Comparison of ENCODE assay signal across 1 cellular context in the genomic region with DNA sequence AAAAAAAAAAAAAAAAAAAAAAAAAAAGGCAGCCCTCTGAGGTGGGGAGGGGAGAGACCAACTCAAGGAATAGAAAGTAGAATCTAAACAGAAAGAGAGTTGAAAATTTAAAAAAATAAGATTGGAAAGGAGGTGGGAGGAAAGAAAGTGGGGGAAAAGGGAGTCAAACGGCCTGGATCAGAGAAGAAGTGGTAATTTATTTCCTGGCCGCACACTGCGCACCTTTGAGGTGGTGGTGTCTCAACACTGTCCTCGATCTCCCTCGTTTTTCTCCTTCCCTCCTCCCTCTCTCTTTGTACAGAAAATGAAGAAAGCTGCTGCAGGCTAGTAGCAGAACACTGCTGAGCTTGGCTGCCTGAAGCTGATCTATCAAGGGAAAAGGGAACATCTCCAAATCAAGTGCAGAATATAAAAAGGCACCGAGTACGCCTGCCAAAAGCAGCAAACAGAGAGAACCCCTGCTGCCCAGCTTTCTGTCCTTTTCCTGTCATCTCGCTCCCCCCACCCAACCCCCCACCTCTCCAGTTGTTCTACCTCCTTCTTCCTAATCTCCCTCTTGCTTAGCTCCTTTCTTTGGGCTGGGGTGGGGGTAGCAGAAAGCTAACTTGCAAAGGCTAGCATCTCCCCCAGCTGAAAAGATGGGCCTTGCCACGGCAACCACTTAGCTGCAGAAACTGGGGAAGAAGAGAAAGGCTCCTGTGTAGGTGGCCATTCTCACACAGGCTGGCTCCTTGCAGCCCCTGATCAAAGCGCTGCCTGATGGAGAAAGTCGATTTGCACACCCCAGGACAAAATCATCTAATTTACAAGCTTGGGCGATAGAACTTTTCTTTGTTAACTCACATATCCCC.
TF ChIP-seq lines count a peak whose summit lies in the region.

No MANE protein-coding gene starts in this region.

TF ChIP-seq in H1, 55 proteins besides CTCF, POLR2A, EP300 and RAD21 (continued from another document):
- TF ChIP-seq, protein P1, sequence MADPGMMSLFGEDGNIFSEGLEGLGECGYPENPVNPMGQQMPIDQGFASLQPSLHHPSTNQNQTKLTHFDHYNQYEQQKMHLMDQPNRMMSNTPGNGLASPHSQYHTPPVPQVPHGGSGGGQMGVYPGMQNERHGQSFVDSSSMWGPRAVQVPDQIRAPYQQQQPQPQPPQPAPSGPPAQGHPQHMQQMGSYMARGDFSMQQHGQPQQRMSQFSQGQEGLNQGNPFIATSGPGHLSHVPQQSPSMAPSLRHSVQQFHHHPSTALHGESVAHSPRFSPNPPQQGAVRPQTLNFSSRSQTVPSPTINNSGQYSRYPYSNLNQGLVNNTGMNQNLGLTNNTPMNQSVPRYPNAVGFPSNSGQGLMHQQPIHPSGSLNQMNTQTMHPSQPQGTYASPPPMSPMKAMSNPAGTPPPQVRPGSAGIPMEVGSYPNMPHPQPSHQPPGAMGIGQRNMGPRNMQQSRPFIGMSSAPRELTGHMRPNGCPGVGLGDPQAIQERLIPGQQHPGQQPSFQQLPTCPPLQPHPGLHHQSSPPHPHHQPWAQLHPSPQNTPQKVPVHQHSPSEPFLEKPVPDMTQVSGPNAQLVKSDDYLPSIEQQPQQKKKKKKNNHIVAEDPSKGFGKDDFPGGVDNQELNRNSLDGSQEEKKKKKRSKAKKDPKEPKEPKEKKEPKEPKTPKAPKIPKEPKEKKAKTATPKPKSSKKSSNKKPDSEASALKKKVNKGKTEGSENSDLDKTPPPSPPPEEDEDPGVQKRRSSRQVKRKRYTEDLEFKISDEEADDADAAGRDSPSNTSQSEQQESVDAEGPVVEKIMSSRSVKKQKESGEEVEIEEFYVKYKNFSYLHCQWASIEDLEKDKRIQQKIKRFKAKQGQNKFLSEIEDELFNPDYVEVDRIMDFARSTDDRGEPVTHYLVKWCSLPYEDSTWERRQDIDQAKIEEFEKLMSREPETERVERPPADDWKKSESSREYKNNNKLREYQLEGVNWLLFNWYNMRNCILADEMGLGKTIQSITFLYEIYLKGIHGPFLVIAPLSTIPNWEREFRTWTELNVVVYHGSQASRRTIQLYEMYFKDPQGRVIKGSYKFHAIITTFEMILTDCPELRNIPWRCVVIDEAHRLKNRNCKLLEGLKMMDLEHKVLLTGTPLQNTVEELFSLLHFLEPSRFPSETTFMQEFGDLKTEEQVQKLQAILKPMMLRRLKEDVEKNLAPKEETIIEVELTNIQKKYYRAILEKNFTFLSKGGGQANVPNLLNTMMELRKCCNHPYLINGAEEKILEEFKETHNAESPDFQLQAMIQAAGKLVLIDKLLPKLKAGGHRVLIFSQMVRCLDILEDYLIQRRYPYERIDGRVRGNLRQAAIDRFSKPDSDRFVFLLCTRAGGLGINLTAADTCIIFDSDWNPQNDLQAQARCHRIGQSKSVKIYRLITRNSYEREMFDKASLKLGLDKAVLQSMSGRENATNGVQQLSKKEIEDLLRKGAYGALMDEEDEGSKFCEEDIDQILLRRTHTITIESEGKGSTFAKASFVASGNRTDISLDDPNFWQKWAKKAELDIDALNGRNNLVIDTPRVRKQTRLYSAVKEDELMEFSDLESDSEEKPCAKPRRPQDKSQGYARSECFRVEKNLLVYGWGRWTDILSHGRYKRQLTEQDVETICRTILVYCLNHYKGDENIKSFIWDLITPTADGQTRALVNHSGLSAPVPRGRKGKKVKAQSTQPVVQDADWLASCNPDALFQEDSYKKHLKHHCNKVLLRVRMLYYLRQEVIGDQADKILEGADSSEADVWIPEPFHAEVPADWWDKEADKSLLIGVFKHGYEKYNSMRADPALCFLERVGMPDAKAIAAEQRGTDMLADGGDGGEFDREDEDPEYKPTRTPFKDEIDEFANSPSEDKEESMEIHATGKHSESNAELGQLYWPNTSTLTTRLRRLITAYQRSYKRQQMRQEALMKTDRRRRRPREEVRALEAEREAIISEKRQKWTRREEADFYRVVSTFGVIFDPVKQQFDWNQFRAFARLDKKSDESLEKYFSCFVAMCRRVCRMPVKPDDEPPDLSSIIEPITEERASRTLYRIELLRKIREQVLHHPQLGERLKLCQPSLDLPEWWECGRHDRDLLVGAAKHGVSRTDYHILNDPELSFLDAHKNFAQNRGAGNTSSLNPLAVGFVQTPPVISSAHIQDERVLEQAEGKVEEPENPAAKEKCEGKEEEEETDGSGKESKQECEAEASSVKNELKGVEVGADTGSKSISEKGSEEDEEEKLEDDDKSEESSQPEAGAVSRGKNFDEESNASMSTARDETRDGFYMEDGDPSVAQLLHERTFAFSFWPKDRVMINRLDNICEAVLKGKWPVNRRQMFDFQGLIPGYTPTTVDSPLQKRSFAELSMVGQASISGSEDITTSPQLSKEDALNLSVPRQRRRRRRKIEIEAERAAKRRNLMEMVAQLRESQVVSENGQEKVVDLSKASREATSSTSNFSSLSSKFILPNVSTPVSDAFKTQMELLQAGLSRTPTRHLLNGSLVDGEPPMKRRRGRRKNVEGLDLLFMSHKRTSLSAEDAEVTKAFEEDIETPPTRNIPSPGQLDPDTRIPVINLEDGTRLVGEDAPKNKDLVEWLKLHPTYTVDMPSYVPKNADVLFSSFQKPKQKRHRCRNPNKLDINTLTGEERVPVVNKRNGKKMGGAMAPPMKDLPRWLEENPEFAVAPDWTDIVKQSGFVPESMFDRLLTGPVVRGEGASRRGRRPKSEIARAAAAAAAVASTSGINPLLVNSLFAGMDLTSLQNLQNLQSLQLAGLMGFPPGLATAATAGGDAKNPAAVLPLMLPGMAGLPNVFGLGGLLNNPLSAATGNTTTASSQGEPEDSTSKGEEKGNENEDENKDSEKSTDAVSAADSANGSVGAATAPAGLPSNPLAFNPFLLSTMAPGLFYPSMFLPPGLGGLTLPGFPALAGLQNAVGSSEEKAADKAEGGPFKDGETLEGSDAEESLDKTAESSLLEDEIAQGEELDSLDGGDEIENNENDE (IDR thresholded peaks at IDR 0.05; ENCODE audit: insufficient replicate concordance, low read length), result no peak
- TF ChIP-seq SP2 (IDR thresholded peaks at IDR 0.05; ENCODE audit: low read length), result no peak
- TF ChIP-seq POU5F1 (IDR thresholded peaks at IDR 0.05; ENCODE audit: low read depth, low read length), result no peak
